In the genomic region with DNA sequence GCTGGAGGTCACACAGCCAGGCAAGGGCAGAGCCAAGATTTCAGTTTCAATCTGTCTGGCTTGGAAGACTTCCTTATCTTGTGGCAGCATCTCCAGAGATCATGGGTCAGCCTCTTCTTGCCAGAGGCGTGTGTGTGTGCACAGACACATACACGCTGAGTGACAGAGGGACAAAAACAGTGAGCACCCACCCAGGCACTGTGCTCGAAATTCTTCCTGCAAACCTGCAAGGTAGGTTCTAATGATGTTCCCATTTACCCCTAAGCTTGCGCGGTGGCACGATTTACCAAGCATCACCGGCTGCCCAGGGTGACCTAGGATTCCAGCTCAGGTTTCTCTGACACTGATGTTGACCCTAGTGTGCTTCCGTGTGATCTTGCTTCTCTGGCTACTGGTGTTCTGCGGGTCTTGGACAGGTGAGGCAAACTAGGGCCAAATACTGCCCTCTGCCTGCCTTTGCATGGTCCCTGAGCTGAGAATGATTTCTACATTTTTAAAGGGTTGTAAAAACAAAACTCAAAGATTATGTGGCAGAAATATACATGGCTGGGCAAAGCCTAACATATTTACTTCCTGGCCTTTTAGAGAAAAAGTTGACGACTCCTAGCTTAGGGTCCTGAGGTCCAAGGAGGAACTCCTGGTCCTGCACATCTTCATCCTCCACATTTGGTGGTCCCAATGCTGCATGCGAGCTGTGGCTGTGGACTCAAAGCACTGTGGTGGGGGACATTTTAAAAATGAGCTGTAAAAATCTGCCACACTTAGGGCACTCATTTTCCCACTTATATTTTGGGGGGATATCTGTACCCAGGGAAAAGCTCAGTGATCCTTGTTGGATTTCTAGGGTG, we compare ENCODE assay signal across 8 cellular contexts.
DNase-seq lines count a peak whose midpoint lies in the region; ATAC-seq and TF ChIP-seq lines count a peak whose summit lies in the region.

No MANE protein-coding gene starts in this region.

- H3K36me3 ChIP-seq in OCI-LY3 (replicated peaks; ENCODE audit: low read depth, low read length) (no peaks in the 10 kb centered on the region), neuron (ENCODE audit: insufficient read depth, low read length) (no peaks in the 10 kb centered on the region)
- H3K36me3 ChIP-seq in effector memory CD4-positive, alpha-beta T cell (ENCODE audit: control insufficient read depth, insufficient read depth, low read length): no peaks in the 10 kb centered on the region

- H3K4me3 ChIP-seq in OCI-LY3 (ENCODE audit: low read length): peak overlapping the region; percentile 82
- H3K4me3 ChIP-seq in effector memory CD4-positive, alpha-beta T cell (ENCODE audit: insufficient read depth, low read depth, low read length, poor library complexity, severe bottlenecking): peak overlapping the region; percentile 74
- peak overlapping the region; percentile 45 for H3K4me3 ChIP-seq in neuron (ENCODE audit: low read length)

- peaks cover 15% of the 10 kb centered on the region for H3K27me3 ChIP-seq in OCI-LY3 (ENCODE audit: low read depth, low read length)
- no peaks in the 10 kb centered on the region for H3K27me3 ChIP-seq in effector memory CD4-positive, alpha-beta T cell (replicated peaks; ENCODE audit: control insufficient read depth, insufficient read depth, low read length, poor library complexity, severe bottlenecking)
- peaks cover 3% of the 10 kb centered on the region for H3K27me3 ChIP-seq in neuron (ENCODE audit: insufficient read depth, low read length)

- no peak for ATAC-seq in GM21515 (IDR thresholded peaks at IDR 0.05; ENCODE audit: unreplicated experiment)

- H3K9me3 ChIP-seq in OCI-LY3 (ENCODE audit: insufficient read depth, low read length): no peaks in the 10 kb centered on the region
- H3K9me3 ChIP-seq in effector memory CD4-positive, alpha-beta T cell (ENCODE audit: control insufficient read depth, low read length): no peaks in the 10 kb centered on the region
- peaks cover 2% of the 10 kb centered on the region for H3K9me3 ChIP-seq in neuron (ENCODE audit: low read length)

- DNase-seq in DMS 273 (lab: John Stamatoyannopoulos, UW; ENCODE audit: unreplicated experiment): peak; percentile 38
- DNase-seq in DMS 273 treated with DMSO at 0.1 percent for 48 hours (lab: John Stamatoyannopoulos, UW): no peak
- DNase-seq in effector memory CD4-positive, alpha-beta T cell: no peak
- no peak for DNase-seq in Ammon's horn (ENCODE audit: low spot score)
- no peak for DNase-seq in NCI-H1048 (lab: John Stamatoyannopoulos, UW)

- H3K4me1 ChIP-seq in OCI-LY3 (ENCODE audit: low read length): peaks cover 59% of the 10 kb centered on the region
- H3K4me1 ChIP-seq in effector memory CD4-positive, alpha-beta T cell (ENCODE audit: control insufficient read depth, insufficient read depth, low read length, poor library complexity, severe bottlenecking): peaks cover 8% of the 10 kb centered on the region
- H3K4me1 ChIP-seq in neuron (ENCODE audit: insufficient read depth, low read length): peaks cover 10% of the 10 kb centered on the region

- peak overlapping the region; percentile 73 for H3K9ac ChIP-seq in OCI-LY3 (ENCODE audit: low read length)

- TF ChIP-seq CTCF in OCI-LY3 (IDR thresholded peaks at IDR 0.05; ENCODE audit: low read depth, low read length): peak; percentile 56

- H2AFZ ChIP-seq in OCI-LY3 (ENCODE audit: low read depth, low read length) (0 out of 2 replicates have a peak overlapping the region, but pooled peaks have one; percentile 31), neuron (ENCODE audit: low read depth, low read length) (no peak overlapping the region)

- no peaks in the 10 kb centered on the region for H4K20me1 ChIP-seq in OCI-LY3 (ENCODE audit: insufficient read depth, low read length)

- H3K27ac ChIP-seq in OCI-LY3 (ENCODE audit: low read length): peak overlapping the region; percentile 85
- peak overlapping the region; percentile 83 for H3K27ac ChIP-seq in effector memory CD4-positive, alpha-beta T cell (ENCODE audit: insufficient read depth, low read length, poor library complexity, severe bottlenecking)

- no peaks in the 10 kb centered on the region for H3K79me2 ChIP-seq in OCI-LY3 (ENCODE audit: low read length)

- H3K4me2 ChIP-seq in OCI-LY3 (ENCODE audit: low read length): peak overlapping the region; percentile 91
